ENCODE assay signal across 24 cellular contexts in genomic region chr6:111679126-111679525, GRCh38.
DNase-seq lines count a peak whose midpoint lies in the region; ATAC-seq and TF ChIP-seq lines count a peak whose summit lies in the region.
"Had no signal": no experiment of that assay in that cellular context is flagged by ENCODE, and none has a peak within 500 bp of the region (broad histone marks: within the 10 kb centered on the region; RNA-seq: fewer than 3 reads in every experiment).

No MANE protein-coding gene starts in this region.

- DNase-seq in CD4-positive, alpha-beta memory T cell: no peak
- DNase-seq in Caki2 (ENCODE audit: low read depth) (peak; percentile 23), mesothelial cell of epicardium (ENCODE audit: low spot score in 2 of 2, unreplicated experiment in 2 of 2) (no peak), cerebellum (ENCODE audit: low spot score) (no peak), kidney glomerular epithelial cell (lab: John Stamatoyannopoulos, UW) (no peak)
- DNase-seq in effector memory CD8-positive, alpha-beta T cell: no peak
- no peak for DNase-seq in natural killer cell treated with Interleukin-12 subunit alpha and Interleukin-12 subunit beta and Interleukin-15 and Interleukin-18, amount 100 ng/mL, for 72 hours (ENCODE audit: low spot score)
- DNase-seq: activated CD4-positive, alpha-beta T cell treated with anti-CD3 and anti-CD28 coated beads, Interleukin-2, amount 50 U/mL, for 48 hours; activated T-cell treated with anti-CD3 and anti-CD28 coated beads, Interleukin-2, amount 50 U/mL, for 48 hours; EL; gastrocnemius medialis; mesendoderm; NCI-H1694 treated with DMSO at 0.1 percent for 48 hours; NCI-H2227 treated with DMSO at 0.1 percent for 48 hours; NCI-H774; PC-3; SHP77; stimulated activated CD4-positive, alpha-beta T cell treated with anti-CD3 and anti-CD28 coated beads, Interleukin-1b, Interleukin-23, amount 100 ng/mL, for 48 hours; stimulated activated naive CD4-positive, alpha-beta T cell treated with Interleukin-2 at 50 U/mL for 16 hours; trophoblast cell had no signal

- CTCF ChIA-PET in CD4-positive, alpha-beta memory T cell (lab: Charles Lee; ENCODE audit: partially characterized antibody): no interaction called here

- H3K9me3 Mint-ChIP-seq in CD4-positive, alpha-beta memory T cell: no peaks in the 10 kb centered on the region
- H3K9me3 Mint-ChIP-seq in effector memory CD8-positive, alpha-beta T cell: no peaks in the 10 kb centered on the region
- H3K9me3 Mint-ChIP-seq in natural killer cell treated with Interleukin-12 subunit alpha and Interleukin-12 subunit beta and Interleukin-15 and Interleukin-18, amount 100 ng/mL, for 72 hours: no peaks in the 10 kb centered on the region
- no peaks in the 10 kb centered on the region for H3K9me3 Mint-ChIP-seq in mesothelial cell of epicardium

- no peaks in the 10 kb centered on the region for H3K27me3 ChIP-seq in CD4-positive, alpha-beta memory T cell (ENCODE audit: insufficient read depth, low read length)
- H3K27me3 ChIP-seq: cardiac muscle cell, gastrocnemius medialis had no signal

- intact Hi-C loops in CD4-positive, alpha-beta memory T cell (cut with micrococcal nuclease): no loop called here

- H3K4me1 Mint-ChIP-seq in CD4-positive, alpha-beta memory T cell: peaks cover 59 to 86% (median 73%) of the 10 kb centered on the region in 4 donors
- H3K4me1 Mint-ChIP-seq in effector memory CD8-positive, alpha-beta T cell (ENCODE audit: low read depth in 2 of 2): peaks cover 37 to 57% of the 10 kb centered on the region in 2 donors
- H3K4me1 Mint-ChIP-seq in natural killer cell treated with Interleukin-12 subunit alpha and Interleukin-12 subunit beta and Interleukin-15 and Interleukin-18, amount 100 ng/mL, for 72 hours (ENCODE audit: low read depth in 2 of 2): peaks cover 40 to 47% of the 10 kb centered on the region in 2 donors
- H3K4me1 Mint-ChIP-seq in mesothelial cell of epicardium: no peaks in the 10 kb centered on the region

- no peak for ATAC-seq in effector memory CD8-positive, alpha-beta T cell (replicated peaks)
- ATAC-seq in natural killer cell treated with Interleukin-12 subunit alpha and Interleukin-12 subunit beta and Interleukin-15 and Interleukin-18, amount 100 ng/mL, for 72 hours: no peak
- ATAC-seq: esophagus mucosa, gastrocnemius medialis, HCT116, PC-3 had no signal

- no peak overlapping the region for H3K27ac ChIP-seq in CD4-positive, alpha-beta memory T cell (ENCODE audit: low read depth, low read length)
- H3K27ac ChIP-seq: cardiac muscle cell had no signal

- H3K27me3 Mint-ChIP-seq in CD4-positive, alpha-beta memory T cell: no peaks in the 10 kb centered on the region
- H3K27me3 Mint-ChIP-seq in effector memory CD8-positive, alpha-beta T cell: no peaks in the 10 kb centered on the region
- no peaks in the 10 kb centered on the region for H3K27me3 Mint-ChIP-seq in natural killer cell treated with Interleukin-12 subunit alpha and Interleukin-12 subunit beta and Interleukin-15 and Interleukin-18, amount 100 ng/mL, for 72 hours
- H3K27me3 Mint-ChIP-seq in mesothelial cell of epicardium (ENCODE audit: low read depth): no peaks in the 10 kb centered on the region
- H3K27me3 Mint-ChIP-seq: progenitor cell of endocrine pancreas had no signal

- peak overlapping the region in 1 of 8 donors; percentile 13 for H3K4me3 Mint-ChIP-seq in CD4-positive, alpha-beta memory T cell
- H3K4me3 Mint-ChIP-seq in effector memory CD8-positive, alpha-beta T cell: no peak overlapping the region
- no peak overlapping the region for H3K4me3 Mint-ChIP-seq in natural killer cell treated with Interleukin-12 subunit alpha and Interleukin-12 subunit beta and Interleukin-15 and Interleukin-18, amount 100 ng/mL, for 72 hours
- no peak overlapping the region for H3K4me3 Mint-ChIP-seq in mesothelial cell of epicardium

- POLR2A ChIA-PET in CD4-positive, alpha-beta memory T cell (lab: Charles Lee; ENCODE audit: partially characterized antibody): no interaction called here

- peaks cover 75% of the 10 kb centered on the region for H3K4me1 ChIP-seq in CD4-positive, alpha-beta memory T cell (ENCODE audit: insufficient read depth, low read length)

- peaks cover 33% of the 10 kb centered on the region for H3K36me3 ChIP-seq in CD4-positive, alpha-beta memory T cell (ENCODE audit: insufficient read depth, low read length)
- H3K36me3 ChIP-seq: cardiac muscle cell, gastrocnemius medialis had no signal

- H3K9me3 ChIP-seq in CD4-positive, alpha-beta memory T cell (ENCODE audit: control insufficient read depth in 1 of 2, low read length in 2 of 2): no peaks in the 10 kb centered on the region
- H3K9me3 ChIP-seq: gastrocnemius medialis had no signal

- no peak overlapping the region for H3K4me3 ChIP-seq in CD4-positive, alpha-beta memory T cell (ENCODE audit: low read length in 2 of 2)
- H3K4me3 ChIP-seq: cardiac muscle cell, gastrocnemius medialis had no signal

- H3K36me3 Mint-ChIP-seq in CD4-positive, alpha-beta memory T cell: peaks cover 58 to 84% of the 10 kb centered on the region in 2 donors
- H3K36me3 Mint-ChIP-seq in effector memory CD8-positive, alpha-beta T cell (ENCODE audit: insufficient read depth): peaks cover 66% of the 10 kb centered on the region
- H3K36me3 Mint-ChIP-seq in natural killer cell treated with Interleukin-12 subunit alpha and Interleukin-12 subunit beta and Interleukin-15 and Interleukin-18, amount 100 ng/mL, for 72 hours: peaks cover 20% of the 10 kb centered on the region
- peaks cover 17% of the 10 kb centered on the region for H3K36me3 Mint-ChIP-seq in mesothelial cell of epicardium

- peak overlapping the region; percentile 4 to 87 (median 78) for H3K27ac Mint-ChIP-seq in CD4-positive, alpha-beta memory T cell
- H3K27ac Mint-ChIP-seq in effector memory CD8-positive, alpha-beta T cell: peak overlapping the region; percentile 32 to 38
- peak overlapping the region; percentile 15 to 51 for H3K27ac Mint-ChIP-seq in natural killer cell treated with Interleukin-12 subunit alpha and Interleukin-12 subunit beta and Interleukin-15 and Interleukin-18, amount 100 ng/mL, for 72 hours
- H3K27ac Mint-ChIP-seq in mesothelial cell of epicardium: no peak overlapping the region
- H3K27ac Mint-ChIP-seq: progenitor cell of endocrine pancreas had no signal

- in situ Hi-C loops in Caki2 (cut with HindIII; ENCODE audit: low pct_unique_long_range_greater_than_20kb, low sequenced_read_pairs): no loop called here

- no peak for TF ChIP-seq CTCF in mesothelial cell of epicardium (IDR thresholded peaks at IDR 0.05; ENCODE audit: unreplicated experiment)
